In genomic region chr1:200671235-200671786, GRCh38 we compare ENCODE assay signal across 11 cellular contexts. TPM values are rescaled to one million over a fixed set of nuclear protein-coding genes. Genes with fewer than 3 reads are reported as not detected.
DNase-seq lines count a peak whose midpoint lies in the region; ATAC-seq and TF ChIP-seq lines count a peak whose summit lies in the region.
"Had no signal": no experiment of that assay in that cellular context is flagged by ENCODE, and none has a peak within 500 bp of the region (broad histone marks: within the 10 kb centered on the region; RNA-seq: fewer than 3 reads in every experiment).

No MANE protein-coding gene starts in this region.

- CTCF ChIA-PET in CD4-positive, alpha-beta T cell (lab: Charles Lee): interaction anchor here (0.8 to 3.5 kb wide), 3 partner anchors 8 to 129 kb away, joined by 3 to 24 read pairs (median 4); no protein-coding TSS in a partner anchor

- H3K36me3 Mint-ChIP-seq in CD4-positive, alpha-beta T cell (ENCODE audit: low read depth): peaks cover 13% of the 10 kb centered on the region
- H3K36me3 Mint-ChIP-seq in activated T-helper 1 cell treated with anti-CD3 and anti-CD28 coated beads, Interleukin-12 subunit alpha, Interleukin-12 subunit beta, Interleukin-2, Interleukin-4 antibody, amounts not matched to agents 30 ng/mL and 10 ng/mL and 1 ng/mL, durations not matched to agents 14 hours and 24 hours and 36 hours (ENCODE audit: low read depth): peaks cover 6% of the 10 kb centered on the region
- peaks cover 2% of the 10 kb centered on the region for H3K36me3 Mint-ChIP-seq in natural killer cell

- H3K9me3 ChIP-seq in CD4-positive, alpha-beta T cell (ENCODE audit: control insufficient read depth, low read length): no peaks in the 10 kb centered on the region
- no peaks in the 10 kb centered on the region for H3K9me3 ChIP-seq in right lobe of liver

- TF ChIP-seq POLR2A in right lobe of liver (IDR thresholded peaks at IDR 0.05): no peak

- DNase-seq in CD4-positive, alpha-beta T cell: no peak
- DNase-seq in HL-60 (ENCODE audit: low read depth in 1 of 2, low spot score in 1 of 2) (peak in 1 of 2 experiments; percentile 8), natural killer cell (no peak), right lobe of liver (no peak), activated gamma-delta T cell (lab: John Stamatoyannopoulos, UW) (no peak), NOMO-1 treated with dmso at 0.1 percent for 144 hours (lab: John Stamatoyannopoulos, UW; ENCODE audit: unreplicated experiment) (no peak), NCI-H1048 (lab: John Stamatoyannopoulos, UW) (no peak)
- DNase-seq in activated T-helper 1 cell treated with anti-CD3 and anti-CD28 coated beads, Interleukin-12 subunit alpha, Interleukin-12 subunit beta, Interleukin-2, Interleukin-4 antibody, amounts not matched to agents 30 ng/mL and 10 ng/mL and 1 ng/mL, durations not matched to agents 14 hours and 24 hours and 36 hours (ENCODE audit: low spot score): no peak
- DNase-seq: EL; NCI-H1092; stimulated activated naive CD4-positive, alpha-beta T cell treated with Interleukin-2 at 50 U/mL for 16 hours had no signal

- TF ChIP-seq CTCF in CD4-positive, alpha-beta T cell (IDR thresholded peaks at IDR 0.05): no peak
- TF ChIP-seq CTCF in HL-60 (IDR thresholded peaks at IDR 0.05; ENCODE audit: insufficient read depth, low read length) (no peak), natural killer cell (IDR thresholded peaks at IDR 0.05) (no peak), right lobe of liver (IDR thresholded peaks at IDR 0.05) (no peak)

- no peak for ATAC-seq in CD4-positive, alpha-beta T cell (ENCODE audit: poor library complexity)
- ATAC-seq in natural killer cell (no peak), right lobe of liver (no peak)

- intact Hi-C loops in CD4-positive, alpha-beta T cell (cut with DNase I, micrococcal nuclease): loop anchor here (2.0 to 5.0 kb wide), 2 partner anchors 71 to 131 kb away; no protein-coding TSS in a partner anchor
- intact Hi-C loops in activated T-helper 1 cell treated with anti-CD3 and anti-CD28 coated beads, Interleukin-12 subunit alpha, Interleukin-12 subunit beta, Interleukin-2, Interleukin-4 antibody, amounts not matched to agents 30 ng/mL and 10 ng/mL and 1 ng/mL, durations not matched to agents 14 hours and 24 hours and 36 hours (cut with micrococcal nuclease): loop anchor here (2.0 kb wide), 1 partner anchor 131 kb away; no protein-coding TSS in a partner anchor
- intact Hi-C loops in natural killer cell (cut with micrococcal nuclease) (no loop called here), right lobe of liver (cut with DNase I) (no loop called here)

- peaks cover 39% of the 10 kb centered on the region for H3K4me1 Mint-ChIP-seq in CD4-positive, alpha-beta T cell (ENCODE audit: low read depth)
- peaks cover 39% of the 10 kb centered on the region for H3K4me1 Mint-ChIP-seq in activated T-helper 1 cell treated with anti-CD3 and anti-CD28 coated beads, Interleukin-12 subunit alpha, Interleukin-12 subunit beta, Interleukin-2, Interleukin-4 antibody, amounts not matched to agents 30 ng/mL and 10 ng/mL and 1 ng/mL, durations not matched to agents 14 hours and 24 hours and 36 hours (ENCODE audit: low read depth)
- H3K4me1 Mint-ChIP-seq in natural killer cell: peaks cover 26 to 33% of the 10 kb centered on the region in 2 donors

- POLR2A ChIA-PET in CD4-positive, alpha-beta T cell (lab: Charles Lee): interaction anchor here (1.1 to 3.6 kb wide), 6 partner anchors 9 to 352 kb away, joined by 3 to 44 read pairs (median 8); partner anchors contain the start of genes CAMSAP2, KIF14 and KIF21B

- H3K27me3 ChIP-seq in CD4-positive, alpha-beta T cell (ENCODE audit: control insufficient read depth, insufficient read depth, low read length): no peaks in the 10 kb centered on the region
- no peaks in the 10 kb centered on the region for H3K27me3 ChIP-seq in HL-60 (ENCODE audit: insufficient read depth, poor library complexity, severe bottlenecking)
- no peaks in the 10 kb centered on the region for H3K27me3 ChIP-seq in right lobe of liver

- H3K9me3 Mint-ChIP-seq in CD4-positive, alpha-beta T cell: no peaks in the 10 kb centered on the region
- H3K9me3 Mint-ChIP-seq in activated T-helper 1 cell treated with anti-CD3 and anti-CD28 coated beads, Interleukin-12 subunit alpha, Interleukin-12 subunit beta, Interleukin-2, Interleukin-4 antibody, amounts not matched to agents 30 ng/mL and 10 ng/mL and 1 ng/mL, durations not matched to agents 14 hours and 24 hours and 36 hours: no peaks in the 10 kb centered on the region
- no peaks in the 10 kb centered on the region for H3K9me3 Mint-ChIP-seq in natural killer cell

- H3K4me1 ChIP-seq in right lobe of liver: peaks cover 0 to 10% (median 4%) of the 10 kb centered on the region in 4 donors

- WGBS in right lobe of liver (ENCODE audit: insufficient coverage, low coverage, low lambda C conversion rate, missing lambda C conversion rate): 87% methylated on average over 5 of the region's 5 CpGs

- no peaks in the 10 kb centered on the region for H3K36me3 ChIP-seq in right lobe of liver

- peak overlapping the region; percentile 78 for H3K27ac Mint-ChIP-seq in CD4-positive, alpha-beta T cell
- H3K27ac Mint-ChIP-seq in activated T-helper 1 cell treated with anti-CD3 and anti-CD28 coated beads, Interleukin-12 subunit alpha, Interleukin-12 subunit beta, Interleukin-2, Interleukin-4 antibody, amounts not matched to agents 30 ng/mL and 10 ng/mL and 1 ng/mL, durations not matched to agents 14 hours and 24 hours and 36 hours: no peak overlapping the region
- H3K27ac Mint-ChIP-seq in natural killer cell: peak overlapping the region; percentile 78 to 92

- H3K4me3 ChIP-seq in HL-60 (replicated peaks; ENCODE audit: insufficient read depth, low read length) (no peak overlapping the region; the same call in 1 of the 2 replicates), right lobe of liver (peak overlapping the region in 1 of 3 donors; percentile 56)

- no peaks in the 10 kb centered on the region for H3K27me3 Mint-ChIP-seq in CD4-positive, alpha-beta T cell
- peaks cover 3% of the 10 kb centered on the region for H3K27me3 Mint-ChIP-seq in activated T-helper 1 cell treated with anti-CD3 and anti-CD28 coated beads, Interleukin-12 subunit alpha, Interleukin-12 subunit beta, Interleukin-2, Interleukin-4 antibody, amounts not matched to agents 30 ng/mL and 10 ng/mL and 1 ng/mL, durations not matched to agents 14 hours and 24 hours and 36 hours (ENCODE audit: insufficient read depth)
- peaks cover 0 to 7% of the 10 kb centered on the region in 2 donors for H3K27me3 Mint-ChIP-seq in natural killer cell (ENCODE audit: low read depth in 2 of 2)

- peak overlapping the region; percentile 93 for H3K4me3 Mint-ChIP-seq in CD4-positive, alpha-beta T cell
- H3K4me3 Mint-ChIP-seq in activated T-helper 1 cell treated with anti-CD3 and anti-CD28 coated beads, Interleukin-12 subunit alpha, Interleukin-12 subunit beta, Interleukin-2, Interleukin-4 antibody, amounts not matched to agents 30 ng/mL and 10 ng/mL and 1 ng/mL, durations not matched to agents 14 hours and 24 hours and 36 hours: peak overlapping the region; percentile 99
- H3K4me3 Mint-ChIP-seq in natural killer cell: peak overlapping the region; percentile 94

- no peak overlapping the region for H3K27ac ChIP-seq in CD4-positive, alpha-beta T cell (ENCODE audit: low read depth, low read length)
- H3K27ac ChIP-seq in HL-60 (replicated peaks) (peak overlapping the region; percentile 99), right lobe of liver (peak overlapping the region in 1 of 3 donors; percentile 98)

RNA-seq across cellular contexts. Expression of gene DDX59, which starts 1.6 kb away (rescaled TPM):
- 10 to 100 TPM; 24.7 to 27.6 TPM for total RNA-seq in CD4-positive, alpha-beta T cell
- 13.8 and 14.4 TPM in 2 replicates for total RNA-seq in activated T-helper 1 cell treated with anti-CD3 and anti-CD28 coated beads, Interleukin-12 subunit alpha, Interleukin-12 subunit beta, Interleukin-2, Interleukin-4 antibody, amounts not matched to agents 30 ng/mL and 10 ng/mL and 1 ng/mL, durations not matched to agents 14 hours and 24 hours and 36 hours
- total RNA-seq in natural killer cell (10 to 100 TPM; 31.9 to 39.9 (median 38.7) TPM), right lobe of liver (10 to 100 TPM in 1 of 6 experiments, 1 to 10 TPM in 5; 6.7 to 12.4 (median 8.8) TPM)

RNA-seq across cellular contexts. Expression of gene KIF14, which starts 50.8 kb away (rescaled TPM):
- total RNA-seq in CD4-positive, alpha-beta T cell: under 1 TPM; 0.11 TPM
- 11.5 and 12.5 TPM in 2 replicates for total RNA-seq in activated T-helper 1 cell treated with anti-CD3 and anti-CD28 coated beads, Interleukin-12 subunit alpha, Interleukin-12 subunit beta, Interleukin-2, Interleukin-4 antibody, amounts not matched to agents 30 ng/mL and 10 ng/mL and 1 ng/mL, durations not matched to agents 14 hours and 24 hours and 36 hours
- total RNA-seq in natural killer cell (under 1 TPM; 0.40 to 0.48 (median 0.40) TPM), right lobe of liver (under 1 TPM; 0.15 to 0.49 (median 0.38) TPM)

Comparison
In these comparisons a context has a peak if more than half of its experiments do, and no peak if none do; other contexts are left out.
1. intact Hi-C loops: an anchor here in CD4-positive, alpha-beta T cell (2.0 to 5.0 kb wide) and activated T-helper 1 cell treated with anti-CD3 and anti-CD28 coated beads, Interleukin-12 subunit alpha, Interleukin-12 subunit beta, Interleukin-2, Interleukin-4 antibody, amounts not matched to agents 30 ng/mL and 10 ng/mL and 1 ng/mL, durations not matched to agents 14 hours and 24 hours and 36 hours (2.0 kb wide); none called in natural killer cell and right lobe of liver.